In genomic region chr6:100229512-100229911, GRCh38 we compare ENCODE assay signal across 9 cellular contexts.
A peak's percentile ranks its signal among the peaks of the same experiment; 100 is the strongest.
DNase-seq lines count a peak whose midpoint lies in the region; ATAC-seq, FAIRE-seq and TF ChIP-seq lines count a peak whose summit lies in the region.
"Had no signal": no experiment of that assay in that cellular context is flagged by ENCODE, and none has a peak within 500 bp of the region (broad histone marks: within the 10 kb centered on the region; RNA-seq: fewer than 3 reads in every experiment).

No MANE protein-coding gene starts in this region.

- no peak for FAIRE-seq in frontal cortex (lab: Jason Lieb, UNC)

- intact Hi-C loops in PC-3 (cut with micrococcal nuclease) = loop anchor here (2.0 kb wide), 1 partner anchor 53 kb away; no protein-coding TSS in a partner anchor
- intact Hi-C loops in stomach (cut with DNase I; ENCODE audit: low total_unique reads) = no loop called here

- H2AFZ ChIP-seq in PC-3 (ENCODE audit: low read length) = peak overlapping the region; percentile 81

- POLR2A ChIA-PET in PC-3 (lab: Charles Lee; ENCODE audit: unreplicated experiment) = interaction anchor here (0.6 kb wide), 3 partner anchors 14 to 117 kb away, joined by 3 to 5 read pairs (median 3); no protein-coding TSS in a partner anchor

- H3K36me3 ChIP-seq in PC-3 (ENCODE audit: low read depth, low read length) = no peaks in the 10 kb centered on the region
- H3K36me3 ChIP-seq in iPS-20b (ENCODE audit: insufficient read depth, low read depth, low read length) = no peaks in the 10 kb centered on the region
- H3K36me3 ChIP-seq in stomach = no peaks in the 10 kb centered on the region
- H3K36me3 ChIP-seq: gastroesophageal sphincter had no signal

- no peaks in the 10 kb centered on the region for H3K9me2 ChIP-seq in PC-3 (replicated peaks; ENCODE audit: low read length)

- no peaks in the 10 kb centered on the region for H3F3A ChIP-seq in PC-3 (ENCODE audit: low read length, unreplicated experiment)

- no peak for ATAC-seq in PC-3

- H4K20me1 ChIP-seq in PC-3 (ENCODE audit: low read length) = no peaks in the 10 kb centered on the region

- H3K4me2 ChIP-seq in PC-3 (ENCODE audit: low read length) = peak overlapping the region; percentile 72

- H3K27me3 ChIP-seq in PC-3 (ENCODE audit: low read length) (no peaks in the 10 kb centered on the region), iPS-20b (ENCODE audit: insufficient read depth, low read length) (peaks cover 8% of the 10 kb centered on the region; the same call in 1 of the 2 replicates), stomach (no peaks in the 10 kb centered on the region)
- H3K27me3 ChIP-seq: gastroesophageal sphincter had no signal

- no TSS peak for BruUV-seq in PC-3 (replicated peaks; lab: Mats Ljungman, UMichigan)

- no peaks in the 10 kb centered on the region for H3K79me2 ChIP-seq in PC-3 (ENCODE audit: low read length)

- H3K9ac ChIP-seq in PC-3 (ENCODE audit: low read length) = peak overlapping the region; percentile 60
- peak overlapping the region; percentile 70; the same call in 1 of the 2 replicates for H3K9ac ChIP-seq in iPS-20b (ENCODE audit: low read depth, low read length)

- WGBS in stomach, 5 donors = 36 to 65% (median 47%) methylated on average over 5 of the region's 5 CpGs

- no peak for TF ChIP-seq POLR2A in stomach (IDR thresholded peaks at IDR 0.05)

- TF ChIP-seq EP300 in stomach (IDR thresholded peaks at IDR 0.05) = no peak

- H3K4me1 ChIP-seq in PC-3 (ENCODE audit: insufficient read depth, low read length) (peaks cover 42% of the 10 kb centered on the region), iPS-20b (ENCODE audit: insufficient read depth, low read length) (peaks cover 28% of the 10 kb centered on the region), stomach (peaks cover 3 to 12% (median 8%) of the 10 kb centered on the region in 4 donors)

- H3K9me3 ChIP-seq in PC-3 (ENCODE audit: low read length) (no peaks in the 10 kb centered on the region), iPS-20b (ENCODE audit: insufficient read depth, low read depth, low read length) (no peaks in the 10 kb centered on the region), stomach (no peaks in the 10 kb centered on the region)
- H3K9me3 ChIP-seq: gastroesophageal sphincter had no signal

- H3K27ac ChIP-seq in PC-3 (ENCODE audit: low read length) (no peak overlapping the region), iPS-20b (ENCODE audit: low read length) (no peak overlapping the region), stomach (peak overlapping the region in 2 of 5 donors; percentile 11 to 56)

- no peak for TF ChIP-seq CTCF in PC-3 (conservative IDR thresholded peaks at IDR 0.05; ENCODE audit: low read depth, low read length)
- no peak for TF ChIP-seq CTCF in stomach (IDR thresholded peaks at IDR 0.05)

- DNase-seq in NCI-H82 (lab: John Stamatoyannopoulos, UW) (peak; percentile 24), NCI-H82 treated with DMSO at 0.1 percent for 48 hours (lab: John Stamatoyannopoulos, UW; ENCODE audit: unreplicated experiment) (no peak), PC-3 (no peak), stomach (no peak), hippocampal formation (lab: John Stamatoyannopoulos, UW) (no peak), frontal cortex (ENCODE audit: low spot score in 2 of 2) (no peak), HPDE6-E6E7 (ENCODE audit: extremely low spot score) (no peak)

- H3K4me3 ChIP-seq in PC-3 (ENCODE audit: low read length) (peak overlapping the region; percentile 71), iPS-20b (ENCODE audit: low read length) (peak overlapping the region; percentile 77), stomach (peak overlapping the region; percentile 43 to 46 (median 44))

- CTCF ChIA-PET in PC-3 (lab: Charles Lee) = no interaction called here
